Comparison of ENCODE assay signal across 23 cellular contexts in the genomic region with DNA sequence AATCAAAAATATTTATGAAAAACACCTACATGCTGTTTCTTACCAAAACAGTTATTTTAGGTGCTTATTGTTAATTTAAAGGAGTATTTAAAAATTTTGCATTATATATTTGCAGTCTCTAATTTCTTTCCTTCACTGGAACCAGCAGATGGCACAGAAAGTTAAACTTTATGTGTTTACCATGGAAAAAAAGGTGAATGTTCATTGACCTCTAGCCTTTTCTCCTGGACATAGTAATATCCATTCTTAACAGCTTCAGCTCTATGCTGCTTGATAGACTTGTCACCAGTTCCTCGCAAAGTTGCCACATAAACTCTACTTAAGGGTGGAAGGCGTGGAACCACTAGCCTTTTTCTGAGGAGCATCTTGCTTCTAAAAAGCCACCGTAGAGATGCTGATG. TPM values are rescaled to one million over a fixed set of nuclear protein-coding genes. Genes with fewer than 3 reads are reported as not detected.
DNase-seq lines count a peak whose midpoint lies in the region; ATAC-seq, FAIRE-seq and TF ChIP-seq lines count a peak whose summit lies in the region.
"Had no signal": no experiment of that assay in that cellular context is flagged by ENCODE, and none has a peak within 500 bp of the region (broad histone marks: within the 10 kb centered on the region; RNA-seq: fewer than 3 reads in every experiment).

No MANE protein-coding gene starts in this region.

- H3K4me1 Mint-ChIP-seq in activated CD8-positive, alpha-beta T cell treated with anti-CD3 and anti-CD28 coated beads, Interleukin-2, amount 10 ng/mL, durations not matched to agents 7 days and 5 days (ENCODE audit: low read depth), result no peaks in the 10 kb centered on the region
- H3K4me1 Mint-ChIP-seq: CD14-positive monocyte had no signal

- TF ChIP-seq POLR2A in right lobe of liver (IDR thresholded peaks at IDR 0.05), result no peak
- no peak for TF ChIP-seq POLR2A in vagina (IDR thresholded peaks at IDR 0.05)

- DNase-seq in cerebellar cortex (ENCODE audit: low spot score), result peak; percentile 15
- DNase-seq in right lobe of liver, result no peak
- DNase-seq in activated CD8-positive, alpha-beta T cell treated with anti-CD3 and anti-CD28 coated beads, Interleukin-2, amount 10 ng/mL, durations not matched to agents 7 days and 5 days, result no peak
- no peak for DNase-seq in CD1c-positive myeloid dendritic cell (ENCODE audit: extremely low spot score)
- DNase-seq in vagina (ENCODE audit: extremely low spot score in 2 of 2), result no peak
- DNase-seq: 8988T; ACHN; BE2C; C1 segment of cervical spinal cord; Caco-2; Calu3; CD4-positive, alpha-beta T cell; CD8-positive, alpha-beta T cell; DMS79 treated with DMSO at 0.1 percent for 48 hours; GDM1 had no signal

- peak; percentile 27 to 42 (median 32) for TF ChIP-seq CTCF in right lobe of liver (IDR thresholded peaks at IDR 0.05)
- no peak for TF ChIP-seq CTCF in vagina (IDR thresholded peaks at IDR 0.05)

- no peaks in the 10 kb centered on the region for H3K27me3 Mint-ChIP-seq in activated CD8-positive, alpha-beta T cell treated with anti-CD3 and anti-CD28 coated beads, Interleukin-2, amount 10 ng/mL, durations not matched to agents 7 days and 5 days (ENCODE audit: low read depth)

- ATAC-seq in right lobe of liver, result peak; percentile 76 to 85 (median 81)
- ATAC-seq in activated CD8-positive, alpha-beta T cell treated with anti-CD3 and anti-CD28 coated beads, Interleukin-2, amount 10 ng/mL, durations not matched to agents 7 days and 5 days, result no peak
- ATAC-seq: CD8-positive, alpha-beta T cell; GM12878 had no signal

- H3K4me3 ChIP-seq in right lobe of liver (no peak overlapping the region), vagina (no peak overlapping the region)
- H3K4me3 ChIP-seq: BLaER1, GM12878 had no signal

- H3K4me1 ChIP-seq in right lobe of liver (peaks cover 0 to 33% (median 1%) of the 10 kb centered on the region in 4 donors), vagina (no peaks in the 10 kb centered on the region)
- H3K4me1 ChIP-seq: BLaER1, Caco-2 had no signal

- peak overlapping the region; percentile 19 to 85 (median 68) for H3K27ac ChIP-seq in right lobe of liver
- no peak overlapping the region for H3K27ac ChIP-seq in vagina
- H3K27ac ChIP-seq: BLaER1 had no signal

- H3K27me3 ChIP-seq in right lobe of liver (no peaks in the 10 kb centered on the region), vagina (no peaks in the 10 kb centered on the region)
- H3K27me3 ChIP-seq: BE2C, BLaER1 had no signal

- CTCF ChIA-PET in activated CD8-positive, alpha-beta T cell treated with anti-CD3 and anti-CD28 coated beads, Interleukin-2, amount 10 ng/mL, durations not matched to agents 7 days and 5 days (lab: Charles Lee), result no interaction called here

- POLR2A ChIA-PET in activated CD8-positive, alpha-beta T cell treated with anti-CD3 and anti-CD28 coated beads, Interleukin-2, amount 10 ng/mL, durations not matched to agents 7 days and 5 days (lab: Charles Lee), result no interaction called here

- no peak overlapping the region for H3K27ac Mint-ChIP-seq in activated CD8-positive, alpha-beta T cell treated with anti-CD3 and anti-CD28 coated beads, Interleukin-2, amount 10 ng/mL, durations not matched to agents 7 days and 5 days
- H3K27ac Mint-ChIP-seq: CD14-positive monocyte; CD4-positive, alpha-beta T cell; CD8-positive, alpha-beta T cell had no signal

- 42% methylated on average over 3 of the region's 3 CpGs for WGBS in right lobe of liver (ENCODE audit: insufficient coverage, low coverage, low lambda C conversion rate, missing lambda C conversion rate)

- no peak overlapping the region for H3K4me3 Mint-ChIP-seq in activated CD8-positive, alpha-beta T cell treated with anti-CD3 and anti-CD28 coated beads, Interleukin-2, amount 10 ng/mL, durations not matched to agents 7 days and 5 days
- H3K4me3 Mint-ChIP-seq: CD14-positive monocyte; CD4-positive, alpha-beta T cell; CD8-positive, alpha-beta T cell had no signal

- FAIRE-seq in G401.6 (lab: Jason Lieb, UNC), result peak; percentile 81
- FAIRE-seq: A204.1, D721Med, GM12878, GM12892, GM18507 had no signal

- H3K36me3 Mint-ChIP-seq in activated CD8-positive, alpha-beta T cell treated with anti-CD3 and anti-CD28 coated beads, Interleukin-2, amount 10 ng/mL, durations not matched to agents 7 days and 5 days (ENCODE audit: low read depth), result no peaks in the 10 kb centered on the region
- H3K36me3 Mint-ChIP-seq: CD14-positive monocyte; CD8-positive, alpha-beta T cell had no signal

- no peaks in the 10 kb centered on the region for H3K9me3 Mint-ChIP-seq in activated CD8-positive, alpha-beta T cell treated with anti-CD3 and anti-CD28 coated beads, Interleukin-2, amount 10 ng/mL, durations not matched to agents 7 days and 5 days (ENCODE audit: insufficient read depth)
- H3K9me3 Mint-ChIP-seq: CD4-positive, alpha-beta T cell; CD8-positive, alpha-beta T cell had no signal

- H3K36me3 ChIP-seq in right lobe of liver (no peaks in the 10 kb centered on the region), vagina (no peaks in the 10 kb centered on the region)
- H3K36me3 ChIP-seq: BE2C, BLaER1 had no signal

- no peaks in the 10 kb centered on the region for H3K9me3 ChIP-seq in right lobe of liver
- no peaks in the 10 kb centered on the region for H3K9me3 ChIP-seq in vagina
- H3K9me3 ChIP-seq: BE2C, BLaER1, Caco-2 had no signal

- intact Hi-C loops in right lobe of liver (cut with DNase I) (no loop called here), vagina (cut with DNase I) (no loop called here)

RNA-seq across cellular contexts. Expression of gene NUDT12, which starts 38.7 kb away (rescaled TPM):
- total RNA-seq in right lobe of liver (10 to 100 TPM; 15.9 to 19.9 (median 18.4) TPM), vagina (5.9 TPM)
- total RNA-seq in activated CD8-positive, alpha-beta T cell treated with anti-CD3 and anti-CD28 coated beads, Interleukin-2, amount 10 ng/mL, durations not matched to agents 7 days and 5 days, result under 1 TPM; 0.29 to 0.40 TPM

Comparison
In these comparisons a context has a peak if more than half of its experiments do, and no peak if none do; other contexts are left out.
1. CTCF ChIP-seq: peak in right lobe of liver (4 of 4); none in vagina (0 of 3).